ENCODE assay signal across 3 cellular contexts in the genomic region with DNA sequence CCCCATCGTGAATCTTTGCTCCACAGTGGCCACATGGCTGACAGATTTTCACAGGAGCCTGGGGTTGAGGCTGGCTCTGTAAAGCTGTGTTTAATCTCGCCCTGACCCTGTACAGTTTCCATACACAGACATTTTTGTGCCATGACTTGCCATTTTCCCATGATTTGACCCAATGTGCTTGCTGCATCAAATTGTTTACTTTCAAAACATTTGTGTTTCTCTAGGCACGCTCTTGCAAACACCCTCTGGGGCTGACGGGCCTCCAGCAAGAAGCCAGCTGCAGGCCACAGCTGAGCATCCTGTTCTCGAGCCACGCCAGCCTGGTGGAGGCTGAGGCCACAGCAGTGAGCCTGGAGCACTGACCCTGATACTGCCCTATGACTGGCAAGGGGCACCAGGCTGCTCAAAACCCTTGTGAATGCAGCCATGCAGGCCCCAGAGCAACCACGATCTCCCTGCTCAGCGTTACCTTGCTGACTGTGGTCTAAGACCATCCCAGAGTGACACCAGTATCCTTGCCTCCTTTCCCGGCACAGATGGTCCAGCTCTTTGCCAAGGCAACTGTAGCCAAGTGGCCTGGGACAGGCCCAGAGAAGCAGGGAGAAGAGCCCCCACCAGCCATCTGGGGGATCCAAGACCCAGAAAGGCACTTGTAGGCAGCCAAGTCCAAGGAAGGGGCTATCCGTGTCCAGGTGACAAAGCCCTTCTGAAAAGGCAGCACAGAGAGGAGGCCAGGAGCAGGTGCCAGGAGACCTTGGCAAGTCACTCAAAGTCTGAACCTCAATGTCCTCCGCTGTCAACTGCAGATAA.
TF ChIP-seq lines count a peak whose summit lies in the region.

No MANE protein-coding gene starts in this region.

TF ChIP-seq in liver, 16 proteins besides CTCF, POLR2A, EP300 and RAD21 (continued from another document):
- TF ChIP-seq, protein P1, sequence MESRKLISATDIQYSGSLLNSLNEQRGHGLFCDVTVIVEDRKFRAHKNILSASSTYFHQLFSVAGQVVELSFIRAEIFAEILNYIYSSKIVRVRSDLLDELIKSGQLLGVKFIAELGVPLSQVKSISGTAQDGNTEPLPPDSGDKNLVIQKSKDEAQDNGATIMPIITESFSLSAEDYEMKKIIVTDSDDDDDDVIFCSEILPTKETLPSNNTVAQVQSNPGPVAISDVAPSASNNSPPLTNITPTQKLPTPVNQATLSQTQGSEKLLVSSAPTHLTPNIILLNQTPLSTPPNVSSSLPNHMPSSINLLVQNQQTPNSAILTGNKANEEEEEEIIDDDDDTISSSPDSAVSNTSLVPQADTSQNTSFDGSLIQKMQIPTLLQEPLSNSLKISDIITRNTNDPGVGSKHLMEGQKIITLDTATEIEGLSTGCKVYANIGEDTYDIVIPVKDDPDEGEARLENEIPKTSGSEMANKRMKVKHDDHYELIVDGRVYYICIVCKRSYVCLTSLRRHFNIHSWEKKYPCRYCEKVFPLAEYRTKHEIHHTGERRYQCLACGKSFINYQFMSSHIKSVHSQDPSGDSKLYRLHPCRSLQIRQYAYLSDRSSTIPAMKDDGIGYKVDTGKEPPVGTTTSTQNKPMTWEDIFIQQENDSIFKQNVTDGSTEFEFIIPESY (IDR thresholded peaks at IDR 0.05): no peak
- TF ChIP-seq YY1 (IDR thresholded peaks at IDR 0.05) (no peak), RXRA (IDR thresholded peaks at IDR 0.05) (peak in 1 of 2 donors; percentile 26), NR2F2 (IDR thresholded peaks at IDR 0.05) (peak; percentile 69)

TF ChIP-seq in HepG2, 621 proteins besides CTCF, POLR2A, EP300 and RAD21 (continued from another document):
- TF ChIP-seq, protein P2, sequence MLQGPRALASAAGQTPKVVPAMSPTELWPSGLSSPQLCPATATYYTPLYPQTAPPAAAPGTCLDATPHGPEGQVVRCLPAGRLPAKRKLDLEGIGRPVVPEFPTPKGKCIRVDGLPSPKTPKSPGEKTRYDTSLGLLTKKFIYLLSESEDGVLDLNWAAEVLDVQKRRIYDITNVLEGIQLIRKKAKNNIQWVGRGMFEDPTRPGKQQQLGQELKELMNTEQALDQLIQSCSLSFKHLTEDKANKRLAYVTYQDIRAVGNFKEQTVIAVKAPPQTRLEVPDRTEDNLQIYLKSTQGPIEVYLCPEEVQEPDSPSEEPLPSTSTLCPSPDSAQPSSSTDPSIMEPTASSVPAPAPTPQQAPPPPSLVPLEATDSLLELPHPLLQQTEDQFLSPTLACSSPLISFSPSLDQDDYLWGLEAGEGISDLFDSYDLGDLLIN (CRISPR knock-in tag; IDR thresholded peaks at IDR 0.05; ENCODE audit: borderline replicate concordance): no peak
- TF ChIP-seq ZNF790 (CRISPR knock-in tag; IDR thresholded peaks at IDR 0.05; ENCODE audit: borderline replicate concordance) (no peak), ZNF3 (CRISPR knock-in tag; IDR thresholded peaks at IDR 0.05) (no peak), MED1 (CRISPR knock-in tag; IDR thresholded peaks at IDR 0.05) (no peak), KDM3A (CRISPR knock-in tag; IDR thresholded peaks at IDR 0.05; ENCODE audit: low read depth) (no peak), GATAD2A (CRISPR knock-in tag; IDR thresholded peaks at IDR 0.05) (no peak)

TF ChIP-seq in SK-N-SH treated with all-trans-retinoic acid at 6 μM for 48 hours, 23 proteins besides CTCF, POLR2A, EP300 and RAD21 (continued from another document):
- TF ChIP-seq, protein P3, sequence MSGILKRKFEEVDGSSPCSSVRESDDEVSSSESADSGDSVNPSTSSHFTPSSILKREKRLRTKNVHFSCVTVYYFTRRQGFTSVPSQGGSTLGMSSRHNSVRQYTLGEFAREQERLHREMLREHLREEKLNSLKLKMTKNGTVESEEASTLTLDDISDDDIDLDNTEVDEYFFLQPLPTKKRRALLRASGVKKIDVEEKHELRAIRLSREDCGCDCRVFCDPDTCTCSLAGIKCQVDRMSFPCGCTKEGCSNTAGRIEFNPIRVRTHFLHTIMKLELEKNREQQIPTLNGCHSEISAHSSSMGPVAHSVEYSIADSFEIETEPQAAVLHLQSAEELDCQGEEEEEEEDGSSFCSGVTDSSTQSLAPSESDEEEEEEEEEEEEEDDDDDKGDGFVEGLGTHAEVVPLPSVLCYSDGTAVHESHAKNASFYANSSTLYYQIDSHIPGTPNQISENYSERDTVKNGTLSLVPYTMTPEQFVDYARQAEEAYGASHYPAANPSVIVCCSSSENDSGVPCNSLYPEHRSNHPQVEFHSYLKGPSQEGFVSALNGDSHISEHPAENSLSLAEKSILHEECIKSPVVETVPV (CRISPR knock-in tag; IDR thresholded peaks at IDR 0.05): no peak
- no peak for TF ChIP-seq GLIS3 (CRISPR knock-in tag; IDR thresholded peaks at IDR 0.05)
- no peak for TF ChIP-seq ZC3H10 (CRISPR knock-in tag; IDR thresholded peaks at IDR 0.05)
- TF ChIP-seq BACH2 (CRISPR knock-in tag; IDR thresholded peaks at IDR 0.05; ENCODE audit: borderline replicate concordance): no peak
- no peak for TF ChIP-seq RARB (CRISPR knock-in tag; IDR thresholded peaks at IDR 0.05)
TF ChIP-seq in SK-N-SH treated with all-trans-retinoic acid at 6 μM for 48 hours: peak in this region for 0.
